ENCODE assay signal across 12 cellular contexts in the genomic region with DNA sequence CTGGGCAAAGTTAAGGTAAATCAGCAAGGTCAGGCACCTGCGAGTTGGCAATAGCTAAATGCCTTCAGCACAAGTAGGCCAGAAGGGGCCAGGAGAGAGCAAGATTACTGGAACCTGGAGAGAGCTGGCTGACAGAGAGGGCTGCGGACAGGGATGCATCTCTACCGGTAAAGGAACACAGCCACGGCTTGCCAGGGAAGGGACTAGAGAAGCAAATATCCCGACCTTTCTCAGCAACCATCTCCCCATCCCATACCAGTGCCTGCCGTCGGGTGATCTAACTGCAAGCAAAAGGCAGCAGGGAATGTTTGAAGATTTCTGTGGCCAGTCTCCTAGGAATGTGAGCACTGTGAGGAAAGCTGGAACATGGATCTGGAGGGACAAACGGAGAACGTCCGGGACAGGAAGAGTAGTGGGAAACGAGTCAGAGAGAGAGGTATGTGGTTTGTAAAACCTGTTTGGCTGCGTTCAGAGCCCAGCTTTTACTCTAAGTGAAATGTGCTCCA. TPM values are rescaled to one million over a fixed set of nuclear protein-coding genes. Genes with fewer than 3 reads are reported as not detected.
A peak's percentile ranks its signal among the peaks of the same experiment; 100 is the strongest.
DNase-seq lines count a peak whose midpoint lies in the region; ATAC-seq and TF ChIP-seq lines count a peak whose summit lies in the region.
"Had no signal": no experiment of that assay in that cellular context is flagged by ENCODE, and none has a peak within 500 bp of the region (broad histone marks: within the 10 kb centered on the region; RNA-seq: fewer than 3 reads in every experiment).

No MANE protein-coding gene starts in this region.

- H3K4me3 ChIP-seq in cardiac muscle cell (no peak overlapping the region), right atrium auricular region (no peak overlapping the region), brain microvascular endothelial cell (ENCODE audit: low read depth, low read length) (no peak overlapping the region)
- H3K4me3 ChIP-seq: BLaER1 treated with 17β-estradiol and CSF1 and Interleukin-3, amounts not matched to agents 10 nM and 100 nM; colonic mucosa; spleen had no signal

- H3K36me3 Mint-ChIP-seq in effector memory CD8-positive, alpha-beta T cell (ENCODE audit: insufficient read depth), result no peaks in the 10 kb centered on the region

- no peaks in the 10 kb centered on the region for H3K9me3 Mint-ChIP-seq in effector memory CD8-positive, alpha-beta T cell

- in situ Hi-C loops in brain microvascular endothelial cell (cut with HindIII; ENCODE audit: low pct_ligation_motif_present, low sequenced_read_pairs), result no loop called here

- no peak for ATAC-seq in effector memory CD8-positive, alpha-beta T cell (replicated peaks)
- ATAC-seq in GM19452 (IDR thresholded peaks at IDR 0.05; ENCODE audit: unreplicated experiment), result no peak
- ATAC-seq: stimulated activated naive CD8-positive, alpha-beta T cell treated with anti-CD3 and anti-CD28 coated beads, Interleukin-15, Interleukin-2, amounts not matched to agents 100 U/mL and 50 U/mL, for 24 hours had no signal

- peaks cover 44 to 77% of the 10 kb centered on the region in 2 donors for H3K27me3 Mint-ChIP-seq in effector memory CD8-positive, alpha-beta T cell

- H3K27ac ChIP-seq in cardiac muscle cell (no peak overlapping the region), right atrium auricular region (no peak overlapping the region), brain microvascular endothelial cell (no peak overlapping the region)
- H3K27ac ChIP-seq: BLaER1 treated with 17β-estradiol and CSF1 and Interleukin-3, amounts not matched to agents 10 nM and 100 nM; colonic mucosa; spleen had no signal

- H3K27me3 ChIP-seq in cardiac muscle cell (peaks cover 6% of the 10 kb centered on the region), right atrium auricular region (no peaks in the 10 kb centered on the region), brain microvascular endothelial cell (replicated peaks) (no peaks in the 10 kb centered on the region)
- H3K27me3 ChIP-seq: BLaER1 treated with 17β-estradiol and CSF1 and Interleukin-3, amounts not matched to agents 10 nM and 100 nM; colonic mucosa had no signal

- H3K27ac Mint-ChIP-seq in effector memory CD8-positive, alpha-beta T cell, result no peak overlapping the region

- H3K4me1 Mint-ChIP-seq in effector memory CD8-positive, alpha-beta T cell (ENCODE audit: low read depth in 2 of 2), result no peaks in the 10 kb centered on the region

- DNase-seq in cardiac muscle cell (ENCODE audit: low read depth in 1 of 2, low spot score in 1 of 2) (peak in 1 of 2 donors; percentile 38), right atrium auricular region (ENCODE audit: low spot score) (no peak), brain microvascular endothelial cell (no peak), iPS-NIHi7 (ENCODE audit: extremely low spot score) (peak; percentile 85)
- DNase-seq in activated CD4-positive, CD25-positive, alpha-beta regulatory T cell treated with anti-CD3 and anti-CD28 coated beads, Interleukin-2, amount 50 U/mL, for 72 hours, result no peak
- DNase-seq in effector memory CD8-positive, alpha-beta T cell, result no peak
- DNase-seq in stimulated activated CD4-positive, alpha-beta T cell treated with anti-CD3 and anti-CD28 coated beads, Interleukin-2, amount 100 ng/mL, for 24 hours, result no peak
- DNase-seq: colonic mucosa; spleen; stimulated activated naive CD8-positive, alpha-beta T cell treated with anti-CD3 and anti-CD28 coated beads, Interleukin-15, Interleukin-2, amounts not matched to agents 100 U/mL and 50 U/mL, for 24 hours had no signal

- peak; percentile 22 for TF ChIP-seq CTCF in cardiac muscle cell (IDR thresholded peaks at IDR 0.05; ENCODE audit: low read depth, low read length)
- TF ChIP-seq CTCF in right atrium auricular region (IDR thresholded peaks at IDR 0.05), result peak in 1 of 2 donors; percentile 45
- peak; percentile 60 for TF ChIP-seq CTCF in brain microvascular endothelial cell (IDR thresholded peaks at IDR 0.05; ENCODE audit: low read depth, low read length, missing control alignments)

- H3K36me3 ChIP-seq in cardiac muscle cell (no peaks in the 10 kb centered on the region), right atrium auricular region (no peaks in the 10 kb centered on the region), brain microvascular endothelial cell (replicated peaks) (no peaks in the 10 kb centered on the region)
- H3K36me3 ChIP-seq: BLaER1 treated with 17β-estradiol and CSF1 and Interleukin-3, amounts not matched to agents 10 nM and 100 nM; colonic mucosa; spleen had no signal

- no peaks in the 10 kb centered on the region for H3K4me1 ChIP-seq in cardiac muscle cell (ENCODE audit: low read depth)
- peaks cover 0 to 16% of the 10 kb centered on the region in 2 donors for H3K4me1 ChIP-seq in right atrium auricular region
- H3K4me1 ChIP-seq: colonic mucosa, spleen had no signal

- H3K9me3 ChIP-seq in cardiac muscle cell (ENCODE audit: low read depth) (no peaks in the 10 kb centered on the region), right atrium auricular region (no peaks in the 10 kb centered on the region)
- H3K9me3 ChIP-seq: BLaER1 treated with 17β-estradiol and CSF1 and Interleukin-3, amounts not matched to agents 10 nM and 100 nM; colonic mucosa; spleen had no signal

- no peak overlapping the region for H3K4me3 Mint-ChIP-seq in effector memory CD8-positive, alpha-beta T cell

RNA-seq across cellular contexts. Expression of gene ABLIM3, which starts 15.9 kb away (rescaled TPM):
- total RNA-seq in cardiac muscle cell (1.9 and 2.1 TPM in 2 replicates), right atrium auricular region (100 to 1,000 TPM; 109 to 145 TPM)
- 1.1 and 2.4 TPM in 2 replicates for polyA plus RNA-seq in cardiac muscle cell

Comparison
In these comparisons a context has a peak if more than half of its experiments do, and no peak if none do; other contexts are left out.
1. RNA of gene ABLIM3, which starts 15.9 kb away (total RNA-seq): 109 to 145 TPM in right atrium auricular region; 1.9 to 2.1 TPM in cardiac muscle cell; every median in the first group is over 10 times any median in the second.